ENCODE assay signal across 1 cellular context in the genomic region with DNA sequence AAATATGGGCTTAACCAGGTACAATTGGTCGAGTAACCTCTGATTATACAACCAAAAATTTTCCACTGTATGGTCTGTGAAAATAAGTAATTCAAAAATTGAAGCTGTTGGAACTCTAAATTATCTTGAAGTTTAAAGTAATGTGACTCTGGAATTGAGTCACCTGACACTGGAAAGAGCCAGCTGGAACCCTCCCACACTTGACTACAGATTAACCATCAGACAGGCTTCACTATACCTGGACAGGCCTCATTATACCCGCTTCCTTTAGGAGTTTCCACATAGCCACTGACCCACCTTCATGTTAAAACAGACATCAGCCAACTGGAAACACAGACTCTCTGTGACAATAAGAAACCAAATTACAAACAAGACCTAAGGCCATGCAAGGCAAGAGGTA.
TF ChIP-seq lines count a peak whose summit lies in the region.

No MANE protein-coding gene starts in this region.

TF ChIP-seq in WTC11, 78 proteins besides CTCF, POLR2A, EP300 and RAD21 (continued from another document):
- TF ChIP-seq, protein P1, sequence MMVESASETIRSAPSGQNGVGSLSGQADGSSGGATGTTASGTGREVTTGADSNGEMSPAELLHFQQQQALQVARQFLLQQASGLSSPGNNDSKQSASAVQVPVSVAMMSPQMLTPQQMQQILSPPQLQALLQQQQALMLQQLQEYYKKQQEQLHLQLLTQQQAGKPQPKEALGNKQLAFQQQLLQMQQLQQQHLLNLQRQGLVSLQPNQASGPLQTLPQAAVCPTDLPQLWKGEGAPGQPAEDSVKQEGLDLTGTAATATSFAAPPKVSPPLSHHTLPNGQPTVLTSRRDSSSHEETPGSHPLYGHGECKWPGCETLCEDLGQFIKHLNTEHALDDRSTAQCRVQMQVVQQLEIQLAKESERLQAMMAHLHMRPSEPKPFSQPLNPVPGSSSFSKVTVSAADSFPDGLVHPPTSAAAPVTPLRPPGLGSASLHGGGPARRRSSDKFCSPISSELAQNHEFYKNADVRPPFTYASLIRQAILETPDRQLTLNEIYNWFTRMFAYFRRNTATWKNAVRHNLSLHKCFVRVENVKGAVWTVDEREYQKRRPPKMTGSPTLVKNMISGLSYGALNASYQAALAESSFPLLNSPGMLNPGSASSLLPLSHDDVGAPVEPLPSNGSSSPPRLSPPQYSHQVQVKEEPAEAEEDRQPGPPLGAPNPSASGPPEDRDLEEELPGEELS (CRISPR knock-in tag; IDR thresholded peaks at IDR 0.05), result no peak
- TF ChIP-seq, protein P2, sequence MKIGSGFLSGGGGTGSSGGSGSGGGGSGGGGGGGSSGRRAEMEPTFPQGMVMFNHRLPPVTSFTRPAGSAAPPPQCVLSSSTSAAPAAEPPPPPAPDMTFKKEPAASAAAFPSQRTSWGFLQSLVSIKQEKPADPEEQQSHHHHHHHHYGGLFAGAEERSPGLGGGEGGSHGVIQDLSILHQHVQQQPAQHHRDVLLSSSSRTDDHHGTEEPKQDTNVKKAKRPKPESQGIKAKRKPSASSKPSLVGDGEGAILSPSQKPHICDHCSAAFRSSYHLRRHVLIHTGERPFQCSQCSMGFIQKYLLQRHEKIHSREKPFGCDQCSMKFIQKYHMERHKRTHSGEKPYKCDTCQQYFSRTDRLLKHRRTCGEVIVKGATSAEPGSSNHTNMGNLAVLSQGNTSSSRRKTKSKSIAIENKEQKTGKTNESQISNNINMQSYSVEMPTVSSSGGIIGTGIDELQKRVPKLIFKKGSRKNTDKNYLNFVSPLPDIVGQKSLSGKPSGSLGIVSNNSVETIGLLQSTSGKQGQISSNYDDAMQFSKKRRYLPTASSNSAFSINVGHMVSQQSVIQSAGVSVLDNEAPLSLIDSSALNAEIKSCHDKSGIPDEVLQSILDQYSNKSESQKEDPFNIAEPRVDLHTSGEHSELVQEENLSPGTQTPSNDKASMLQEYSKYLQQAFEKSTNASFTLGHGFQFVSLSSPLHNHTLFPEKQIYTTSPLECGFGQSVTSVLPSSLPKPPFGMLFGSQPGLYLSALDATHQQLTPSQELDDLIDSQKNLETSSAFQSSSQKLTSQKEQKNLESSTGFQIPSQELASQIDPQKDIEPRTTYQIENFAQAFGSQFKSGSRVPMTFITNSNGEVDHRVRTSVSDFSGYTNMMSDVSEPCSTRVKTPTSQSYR (CRISPR knock-in tag; IDR thresholded peaks at IDR 0.05), result no peak
- TF ChIP-seq, protein P3, sequence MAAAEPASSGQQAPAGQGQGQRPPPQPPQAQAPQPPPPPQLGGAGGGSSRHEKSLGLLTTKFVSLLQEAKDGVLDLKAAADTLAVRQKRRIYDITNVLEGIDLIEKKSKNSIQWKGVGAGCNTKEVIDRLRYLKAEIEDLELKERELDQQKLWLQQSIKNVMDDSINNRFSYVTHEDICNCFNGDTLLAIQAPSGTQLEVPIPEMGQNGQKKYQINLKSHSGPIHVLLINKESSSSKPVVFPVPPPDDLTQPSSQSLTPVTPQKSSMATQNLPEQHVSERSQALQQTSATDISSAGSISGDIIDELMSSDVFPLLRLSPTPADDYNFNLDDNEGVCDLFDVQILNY (CRISPR knock-in tag; IDR thresholded peaks at IDR 0.05), result no peak
- TF ChIP-seq, protein P4, sequence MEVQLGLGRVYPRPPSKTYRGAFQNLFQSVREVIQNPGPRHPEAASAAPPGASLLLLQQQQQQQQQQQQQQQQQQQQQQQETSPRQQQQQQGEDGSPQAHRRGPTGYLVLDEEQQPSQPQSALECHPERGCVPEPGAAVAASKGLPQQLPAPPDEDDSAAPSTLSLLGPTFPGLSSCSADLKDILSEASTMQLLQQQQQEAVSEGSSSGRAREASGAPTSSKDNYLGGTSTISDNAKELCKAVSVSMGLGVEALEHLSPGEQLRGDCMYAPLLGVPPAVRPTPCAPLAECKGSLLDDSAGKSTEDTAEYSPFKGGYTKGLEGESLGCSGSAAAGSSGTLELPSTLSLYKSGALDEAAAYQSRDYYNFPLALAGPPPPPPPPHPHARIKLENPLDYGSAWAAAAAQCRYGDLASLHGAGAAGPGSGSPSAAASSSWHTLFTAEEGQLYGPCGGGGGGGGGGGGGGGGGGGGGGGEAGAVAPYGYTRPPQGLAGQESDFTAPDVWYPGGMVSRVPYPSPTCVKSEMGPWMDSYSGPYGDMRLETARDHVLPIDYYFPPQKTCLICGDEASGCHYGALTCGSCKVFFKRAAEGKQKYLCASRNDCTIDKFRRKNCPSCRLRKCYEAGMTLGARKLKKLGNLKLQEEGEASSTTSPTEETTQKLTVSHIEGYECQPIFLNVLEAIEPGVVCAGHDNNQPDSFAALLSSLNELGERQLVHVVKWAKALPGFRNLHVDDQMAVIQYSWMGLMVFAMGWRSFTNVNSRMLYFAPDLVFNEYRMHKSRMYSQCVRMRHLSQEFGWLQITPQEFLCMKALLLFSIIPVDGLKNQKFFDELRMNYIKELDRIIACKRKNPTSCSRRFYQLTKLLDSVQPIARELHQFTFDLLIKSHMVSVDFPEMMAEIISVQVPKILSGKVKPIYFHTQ (CRISPR knock-in tag; IDR thresholded peaks at IDR 0.05), result no peak
- TF ChIP-seq, protein P5, sequence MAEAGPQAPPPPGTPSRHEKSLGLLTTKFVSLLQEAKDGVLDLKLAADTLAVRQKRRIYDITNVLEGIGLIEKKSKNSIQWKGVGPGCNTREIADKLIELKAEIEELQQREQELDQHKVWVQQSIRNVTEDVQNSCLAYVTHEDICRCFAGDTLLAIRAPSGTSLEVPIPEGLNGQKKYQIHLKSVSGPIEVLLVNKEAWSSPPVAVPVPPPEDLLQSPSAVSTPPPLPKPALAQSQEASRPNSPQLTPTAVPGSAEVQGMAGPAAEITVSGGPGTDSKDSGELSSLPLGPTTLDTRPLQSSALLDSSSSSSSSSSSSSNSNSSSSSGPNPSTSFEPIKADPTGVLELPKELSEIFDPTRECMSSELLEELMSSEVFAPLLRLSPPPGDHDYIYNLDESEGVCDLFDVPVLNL (CRISPR knock-in tag; IDR thresholded peaks at IDR 0.05; ENCODE audit: borderline replicate concordance, low read depth), result no peak
- TF ChIP-seq SMAD3 (CRISPR knock-in tag; IDR thresholded peaks at IDR 0.05; ENCODE audit: borderline replicate concordance), result no peak
